In genomic region chr14:101195309-101195724, GRCh38 we compare ENCODE assay signal across 13 cellular contexts.
"Had no signal": no experiment of that assay in that cellular context is flagged by ENCODE, and none has a peak within 500 bp of the region (broad histone marks: within the 10 kb centered on the region; RNA-seq: fewer than 3 reads in every experiment).

No MANE protein-coding gene starts in this region.

- H3K36me3 Mint-ChIP-seq: activated naive CD8-positive, alpha-beta T cell treated with anti-CD3 and anti-CD28 coated beads, Interleukin-2, amount 10 ng/mL, durations not matched to agents 7 days and 5 days had no signal

- H3K9me3 Mint-ChIP-seq: activated naive CD8-positive, alpha-beta T cell treated with anti-CD3 and anti-CD28 coated beads, Interleukin-2, amount 10 ng/mL, durations not matched to agents 7 days and 5 days had no signal

- H3K27ac Mint-ChIP-seq: activated naive CD8-positive, alpha-beta T cell treated with anti-CD3 and anti-CD28 coated beads, Interleukin-2, amount 10 ng/mL, durations not matched to agents 7 days and 5 days had no signal

- H3K4me3 Mint-ChIP-seq: activated naive CD8-positive, alpha-beta T cell treated with anti-CD3 and anti-CD28 coated beads, Interleukin-2, amount 10 ng/mL, durations not matched to agents 7 days and 5 days had no signal

- H3K27me3 ChIP-seq: gastrocnemius medialis, suprapubic skin, upper lobe of left lung had no signal

- ATAC-seq: gastrocnemius medialis, lower lobe of right lung, psoas muscle had no signal

- H3K4me1 ChIP-seq: gastrocnemius medialis, lower lobe of right lung, psoas muscle, suprapubic skin, upper lobe of left lung had no signal

- H3K36me3 ChIP-seq: gastrocnemius medialis, lower lobe of right lung, suprapubic skin, upper lobe of left lung had no signal

- DNase-seq: activated CD4-positive, alpha-beta T cell treated with anti-CD3 and anti-CD28 coated beads, Interleukin-2, amount 50 U/mL, for 1 hour; activated naive CD8-positive, alpha-beta T cell treated with anti-CD3 and anti-CD28 coated beads, Interleukin-2, amount 10 ng/mL, durations not matched to agents 7 days and 5 days; activated T-cell treated with anti-CD3 and anti-CD28 coated beads, Interleukin-2, amount 50 U/mL, for 48 hours; aorta; gastrocnemius medialis; kidney glomerular epithelial cell; lower lobe of right lung; midbrain; psoas muscle; stimulated activated CD4-positive, alpha-beta T cell treated with anti-CD3 and anti-CD28 coated beads, Interleukin-2, amount 100 ng/mL, for 48 hours; stimulated activated naive CD4-positive, alpha-beta T cell treated with Interleukin-2 at 50 U/mL for 16 hours; upper lobe of left lung had no signal

- H3K9me3 ChIP-seq: gastrocnemius medialis, lower lobe of right lung, psoas muscle, suprapubic skin, upper lobe of left lung had no signal

- H3K4me1 Mint-ChIP-seq: activated naive CD8-positive, alpha-beta T cell treated with anti-CD3 and anti-CD28 coated beads, Interleukin-2, amount 10 ng/mL, durations not matched to agents 7 days and 5 days had no signal

- H3K27me3 Mint-ChIP-seq: activated naive CD8-positive, alpha-beta T cell treated with anti-CD3 and anti-CD28 coated beads, Interleukin-2, amount 10 ng/mL, durations not matched to agents 7 days and 5 days had no signal

- H3K4me3 ChIP-seq: gastrocnemius medialis, lower lobe of right lung, psoas muscle, suprapubic skin, upper lobe of left lung had no signal

- H3K27ac ChIP-seq: gastrocnemius medialis, lower lobe of right lung, psoas muscle, suprapubic skin, upper lobe of left lung had no signal
